23 cellular contexts compared by ENCODE assay signal in genomic region chr5:158546748-158547147, GRCh38.
DNase-seq lines count a peak whose midpoint lies in the region; ATAC-seq and TF ChIP-seq lines count a peak whose summit lies in the region.
"Had no signal": no experiment of that assay in that cellular context is flagged by ENCODE, and none has a peak within 500 bp of the region (broad histone marks: within the 10 kb centered on the region; RNA-seq: fewer than 3 reads in every experiment).

No MANE protein-coding gene starts in this region.

- H3K27ac ChIP-seq in heart left ventricle (peak overlapping the region in 5 of 12 donors; percentile 10 to 67 (median 35)), subcutaneous abdominal adipose tissue (ENCODE audit: low read depth, low read length) (peak overlapping the region; percentile 47)
- H3K27ac ChIP-seq: SJSA1 had no signal

- no peak overlapping the region for H3K9ac ChIP-seq in subcutaneous abdominal adipose tissue (ENCODE audit: low read length in 5 of 5)

- peaks cover 0 to 11% (median 0%) of the 10 kb centered on the region in 12 donors for H3K9me3 ChIP-seq in heart left ventricle
- H3K9me3 ChIP-seq in subcutaneous abdominal adipose tissue (ENCODE audit: control insufficient read depth in 5 of 5, low read length in 5 of 5), result no peaks in the 10 kb centered on the region
- H3K9me3 ChIP-seq: HAP-1, SJSA1 had no signal

- intact Hi-C loops in heart left ventricle (cut with DNase I) (no loop called here), left cardiac atrium (cut with DNase I) (no loop called here)

- no peak overlapping the region for H3K4me3 ChIP-seq in heart left ventricle
- H3K4me3 ChIP-seq in foreskin fibroblast (ENCODE audit: low read depth in 1 of 2, low read length in 2 of 2), result no peak overlapping the region
- no peak overlapping the region for H3K4me3 ChIP-seq in subcutaneous abdominal adipose tissue (ENCODE audit: low read depth in 1 of 5, low read length in 5 of 5)
- H3K4me3 ChIP-seq: HAP-1, SJSA1 had no signal

- H3K4me1 ChIP-seq in heart left ventricle (peaks cover 0 to 19% (median 0%) of the 10 kb centered on the region in 12 donors), subcutaneous abdominal adipose tissue (ENCODE audit: control insufficient read depth in 5 of 5, insufficient read depth in 5 of 5, low read length in 5 of 5) (peaks cover 0 to 48% (median 32%) of the 10 kb centered on the region in 5 donors)
- H3K4me1 ChIP-seq: HAP-1 had no signal

- no peaks in the 10 kb centered on the region for H3K27me3 ChIP-seq in heart left ventricle
- no peaks in the 10 kb centered on the region for H3K27me3 ChIP-seq in subcutaneous abdominal adipose tissue (ENCODE audit: control insufficient read depth in 5 of 5, insufficient read depth in 4 of 5, low read length in 5 of 5)
- H3K27me3 ChIP-seq: BE2C, SJSA1 had no signal

- no peak for TF ChIP-seq POLR2A in heart left ventricle (IDR thresholded peaks at IDR 0.05)

- WGBS in heart left ventricle, 4 donors, result 77 to 94% (median 84%) methylated on average over 9 of the region's 9 CpGs

- TF ChIP-seq CTCF in heart left ventricle (IDR thresholded peaks at IDR 0.05), result no peak
- TF ChIP-seq CTCF in foreskin fibroblast (IDR thresholded peaks at IDR 0.05; ENCODE audit: low read depth, low read length), result no peak

- no peaks in the 10 kb centered on the region for H3K36me3 ChIP-seq in heart left ventricle
- H3K36me3 ChIP-seq in subcutaneous abdominal adipose tissue (ENCODE audit: control insufficient read depth in 5 of 5, insufficient read depth in 5 of 5, low read length in 5 of 5), result no peaks in the 10 kb centered on the region
- H3K36me3 ChIP-seq: BE2C, HAP-1, SJSA1 had no signal

- DNase-seq in heart left ventricle (peak in 2 of 5 donors; percentile 29 to 49), left cardiac atrium (no peak), MV-4-11 (lab: John Stamatoyannopoulos, UW) (peak; percentile 40), foreskin fibroblast (peak; percentile 69 to 89), superior temporal gyrus (ENCODE audit: extremely low spot score) (no peak), NCI-H2029 treated with DMSO at 0.1 percent for 48 hours (lab: John Stamatoyannopoulos, UW) (no peak)
- DNase-seq: BE2C; CD8-positive, alpha-beta memory T cell; DMS153; DND-41; GOT3; HFFc6; NCI-H1092; NCI-H1436; NCI-H187; NCI-H2171 treated with DMSO at 0.1 percent for 48 hours; NCI-H524 treated with DMSO at 0.1 percent for 48 hours; NCI-H774; PC-3 had no signal

- ATAC-seq in heart left ventricle (peak in 3 of 4 donors; percentile 41 to 72 (median 66)), left cardiac atrium (no peak), GM21786 (IDR thresholded peaks at IDR 0.05; ENCODE audit: unreplicated experiment) (no peak)
- ATAC-seq: PC-3 had no signal

Comparison
In these comparisons a context has a peak if more than half of its experiments do, and no peak if none do; other contexts are left out.
1. ATAC-seq: peak in heart left ventricle (3 of 4); none in left cardiac atrium (0 of 2) and GM21786 (single experiment).
2. DNase-seq: peak in MV-4-11 (single experiment) and foreskin fibroblast (2 of 2); none in left cardiac atrium (single experiment), superior temporal gyrus (single experiment) and NCI-H2029 treated with DMSO at 0.1 percent for 48 hours (single experiment).